Comparison of ENCODE assay signal across 7 cellular contexts in genomic region chr16:29149912-29150311, GRCh38.
DNase-seq lines count a peak whose midpoint lies in the region; ATAC-seq, FAIRE-seq and TF ChIP-seq lines count a peak whose summit lies in the region.
"Not testable (repeated sequence)": the region's sequence is repeated elsewhere in the genome, so short reads cannot be mapped to it uniquely, and the experiment has no call there.

No MANE protein-coding gene starts in this region.

- not testable (repeated sequence) for ATAC-seq in CD4-positive, CD25-positive, alpha-beta regulatory T cell (ENCODE audit: low read depth in 2 of 2); T-cell (replicated peaks in 1 of 4); activated CD8-positive, alpha-beta T cell treated with anti-CD3 and anti-CD28 coated beads, Interleukin-2, amount 10 ng/mL, durations not matched to agents 7 days and 5 days

- H3K4me2 ChIP-seq in endothelial cell of umbilical vein (ENCODE audit: insufficient read depth, low read length) = not testable (repeated sequence)

- peak overlapping the region; percentile 88 for H3K27ac ChIP-seq in CD4-positive, CD25-positive, alpha-beta regulatory T cell (ENCODE audit: insufficient read depth, low read length, poor library complexity, severe bottlenecking)
- H3K27ac ChIP-seq in endothelial cell of umbilical vein (ENCODE audit: insufficient read depth, low read depth, low read length) = not testable (repeated sequence)
- H3K27ac ChIP-seq in liver (ENCODE audit: low read depth in 1 of 2, low read length in 2 of 2) = peak overlapping the region; percentile 92 to 93

- H3K9me1 ChIP-seq in endothelial cell of umbilical vein (replicated peaks; ENCODE audit: control insufficient read depth, extremely low read depth, insufficient read depth, low read length) = not testable (repeated sequence)

- H3K36me3 Mint-ChIP-seq in CD4-positive, CD25-positive, alpha-beta regulatory T cell = peaks cover 18% of the 10 kb centered on the region
- peaks cover 10% of the 10 kb centered on the region for H3K36me3 Mint-ChIP-seq in T-cell
- peaks cover 11% of the 10 kb centered on the region for H3K36me3 Mint-ChIP-seq in activated CD8-positive, alpha-beta T cell treated with anti-CD3 and anti-CD28 coated beads, Interleukin-2, amount 10 ng/mL, durations not matched to agents 7 days and 5 days (ENCODE audit: low read depth)
- H3K36me3 Mint-ChIP-seq in activated naive CD4-positive, alpha-beta T cell treated with anti-CD3 and anti-CD28 coated beads, Interleukin-2, amount 50 U/mL, for 24 hours = peaks cover 11% of the 10 kb centered on the region
- not testable (repeated sequence) for H3K36me3 Mint-ChIP-seq in nephron progenitor cell (ENCODE audit: low read depth)

- H3K27ac Mint-ChIP-seq in CD4-positive, CD25-positive, alpha-beta regulatory T cell = peak overlapping the region; percentile 98 to 100 (median 99)
- peak overlapping the region; percentile 93 to 94 for H3K27ac Mint-ChIP-seq in T-cell
- H3K27ac Mint-ChIP-seq in activated CD8-positive, alpha-beta T cell treated with anti-CD3 and anti-CD28 coated beads, Interleukin-2, amount 10 ng/mL, durations not matched to agents 7 days and 5 days = peak overlapping the region; percentile 92
- peak overlapping the region; percentile 96 for H3K27ac Mint-ChIP-seq in activated naive CD4-positive, alpha-beta T cell treated with anti-CD3 and anti-CD28 coated beads, Interleukin-2, amount 50 U/mL, for 24 hours
- peak overlapping the region; percentile 8 for H3K27ac Mint-ChIP-seq in nephron progenitor cell

- not testable (repeated sequence) for TF ChIP-seq POLR2A in endothelial cell of umbilical vein (IDR thresholded peaks at IDR 0.05; ENCODE audit: low read depth, low read length)

- H3K36me3 ChIP-seq in CD4-positive, CD25-positive, alpha-beta regulatory T cell (ENCODE audit: control insufficient read depth, insufficient read depth, low read length); endothelial cell of umbilical vein (ENCODE audit: control insufficient read depth in 2 of 2, extremely low read depth in 1 of 2, insufficient read depth in 2 of 2, low read length in 2 of 2); liver (ENCODE audit: control insufficient read depth in 4 of 4, insufficient read depth in 3 of 4, low read depth in 1 of 4, low read length in 3 of 4): not testable (repeated sequence)

- POLR2A ChIA-PET in T-cell (lab: Charles Lee); activated CD8-positive, alpha-beta T cell treated with anti-CD3 and anti-CD28 coated beads, Interleukin-2, amount 10 ng/mL, durations not matched to agents 7 days and 5 days (lab: Charles Lee); endothelial cell of umbilical vein (lab: Charles Lee): not testable (repeated sequence)

- not testable (repeated sequence) for DNase-seq in CD4-positive, CD25-positive, alpha-beta regulatory T cell; T-cell; activated CD8-positive, alpha-beta T cell treated with anti-CD3 and anti-CD28 coated beads, Interleukin-2, amount 10 ng/mL, durations not matched to agents 7 days and 5 days; endothelial cell of umbilical vein (ENCODE audit: low read depth, low spot score); nephron progenitor cell

- WGBS in liver = 35% methylated on average over 12 of the region's 12 CpGs

- not testable (repeated sequence) for H3K79me2 ChIP-seq in endothelial cell of umbilical vein (ENCODE audit: control insufficient read depth, insufficient read depth, low read length)

- not testable (repeated sequence) for H3K4me3 ChIP-seq in CD4-positive, CD25-positive, alpha-beta regulatory T cell (ENCODE audit: low read depth, low read length); endothelial cell of umbilical vein (replicated peaks in 1 of 3; ENCODE audit: insufficient read depth in 1 of 3, low read depth in 1 of 3, low read length in 3 of 3); liver (ENCODE audit: low read depth in 1 of 3, low read length in 3 of 3)

- H3K9ac ChIP-seq in endothelial cell of umbilical vein (replicated peaks; ENCODE audit: extremely low read depth, insufficient read depth, low read length) = not testable (repeated sequence)
- peak overlapping the region in 1 of 2 donors; percentile 39 for H3K9ac ChIP-seq in liver (ENCODE audit: low read depth in 1 of 2, low read length in 2 of 2)

- CTCF ChIA-PET in T-cell (lab: Charles Lee) = interaction anchor here in 1 of 2 donors (0.7 kb wide), 2 partner anchors 200 to 882 kb away, joined by 3 to 4 read pairs; no protein-coding TSS in a partner anchor
- CTCF ChIA-PET in activated CD8-positive, alpha-beta T cell treated with anti-CD3 and anti-CD28 coated beads, Interleukin-2, amount 10 ng/mL, durations not matched to agents 7 days and 5 days (lab: Charles Lee) = interaction anchor here (0.7 kb wide), 1 partner anchor 968 kb away, joined by 3 read pairs; no protein-coding TSS in a partner anchor
- CTCF ChIA-PET in endothelial cell of umbilical vein (lab: Charles Lee) = not testable (repeated sequence)

- not testable (repeated sequence) for BruUV-seq in endothelial cell of umbilical vein (replicated peaks; lab: Mats Ljungman, UMichigan)

- peak; percentile 12 for FAIRE-seq in endothelial cell of umbilical vein (lab: Jason Lieb, UNC)

- H3K9me3 ChIP-seq in CD4-positive, CD25-positive, alpha-beta regulatory T cell (ENCODE audit: control insufficient read depth in 2 of 2, low read length in 2 of 2); endothelial cell of umbilical vein (replicated peaks; ENCODE audit: control insufficient read depth, insufficient read depth, low read length); liver (ENCODE audit: control insufficient read depth in 4 of 4, low read length in 3 of 4): not testable (repeated sequence)

- dilution Hi-C loops in endothelial cell of umbilical vein (cut with MboI; ENCODE audit: extremely low pct_ligation_motif_present, low sequenced_read_pairs) = not testable (repeated sequence)

- not testable (repeated sequence) for H3K27me3 Mint-ChIP-seq in CD4-positive, CD25-positive, alpha-beta regulatory T cell; T-cell; activated CD8-positive, alpha-beta T cell treated with anti-CD3 and anti-CD28 coated beads, Interleukin-2, amount 10 ng/mL, durations not matched to agents 7 days and 5 days (ENCODE audit: low read depth); activated naive CD4-positive, alpha-beta T cell treated with anti-CD3 and anti-CD28 coated beads, Interleukin-2, amount 50 U/mL, for 24 hours
- H3K27me3 Mint-ChIP-seq in nephron progenitor cell (ENCODE audit: low read depth, poor library complexity) = peaks cover 11% of the 10 kb centered on the region

- H4K20me1 ChIP-seq in endothelial cell of umbilical vein (replicated peaks; ENCODE audit: control insufficient read depth, extremely low read depth, insufficient read depth, low read length) = not testable (repeated sequence)

- H2AFZ ChIP-seq in endothelial cell of umbilical vein (ENCODE audit: low read depth, low read length) = not testable (repeated sequence)

- H3K4me1 ChIP-seq in CD4-positive, CD25-positive, alpha-beta regulatory T cell (ENCODE audit: control insufficient read depth, insufficient read depth, low read length, poor library complexity, severe bottlenecking) = peaks cover 54% of the 10 kb centered on the region
- not testable (repeated sequence) for H3K4me1 ChIP-seq in endothelial cell of umbilical vein (ENCODE audit: control insufficient read depth, extremely low read depth, insufficient read depth, low read length)
- peaks cover 2 to 22% (median 14%) of the 10 kb centered on the region in 4 donors for H3K4me1 ChIP-seq in liver (ENCODE audit: control insufficient read depth in 4 of 4, insufficient read depth in 4 of 4, low read length in 3 of 4)

- intact Hi-C loops in endothelial cell of umbilical vein (cut with micrococcal nuclease) = not testable (repeated sequence)

- TF ChIP-seq CTCF in endothelial cell of umbilical vein (IDR thresholded peaks at IDR 0.05; ENCODE audit: extremely low read depth in 1 of 2, insufficient read depth in 1 of 2, low read depth in 1 of 2, low read length in 2 of 2); liver (IDR thresholded peaks at IDR 0.05; ENCODE audit: low read depth, low read length, missing input control); nephron progenitor cell (IDR thresholded peaks at IDR 0.05): not testable (repeated sequence)

- peak overlapping the region; percentile 61 to 86 (median 82) for H3K4me3 Mint-ChIP-seq in CD4-positive, CD25-positive, alpha-beta regulatory T cell
- H3K4me3 Mint-ChIP-seq in T-cell = peak overlapping the region in 2 of 3 donors; percentile 40 to 76
- H3K4me3 Mint-ChIP-seq in activated CD8-positive, alpha-beta T cell treated with anti-CD3 and anti-CD28 coated beads, Interleukin-2, amount 10 ng/mL, durations not matched to agents 7 days and 5 days; nephron progenitor cell: not testable (repeated sequence)
- H3K4me3 Mint-ChIP-seq in activated naive CD4-positive, alpha-beta T cell treated with anti-CD3 and anti-CD28 coated beads, Interleukin-2, amount 50 U/mL, for 24 hours = peak overlapping the region; percentile 82

- peak; percentile 47 to 55 for TF ChIP-seq RAD21 in liver (IDR thresholded peaks at IDR 0.05)

- peaks cover 6 to 82% (median 33%) of the 10 kb centered on the region in 4 donors for H3K4me1 Mint-ChIP-seq in CD4-positive, CD25-positive, alpha-beta regulatory T cell
- H3K4me1 Mint-ChIP-seq in T-cell (peaks cover 62 to 70% (median 67%) of the 10 kb centered on the region in 3 donors), nephron progenitor cell (peaks cover 36% of the 10 kb centered on the region)
- peaks cover 60% of the 10 kb centered on the region for H3K4me1 Mint-ChIP-seq in activated CD8-positive, alpha-beta T cell treated with anti-CD3 and anti-CD28 coated beads, Interleukin-2, amount 10 ng/mL, durations not matched to agents 7 days and 5 days (ENCODE audit: low read depth)
- peaks cover 54% of the 10 kb centered on the region for H3K4me1 Mint-ChIP-seq in activated naive CD4-positive, alpha-beta T cell treated with anti-CD3 and anti-CD28 coated beads, Interleukin-2, amount 50 U/mL, for 24 hours

- H3K9me3 Mint-ChIP-seq in CD4-positive, CD25-positive, alpha-beta regulatory T cell; T-cell; activated CD8-positive, alpha-beta T cell treated with anti-CD3 and anti-CD28 coated beads, Interleukin-2, amount 10 ng/mL, durations not matched to agents 7 days and 5 days (ENCODE audit: insufficient read depth); activated naive CD4-positive, alpha-beta T cell treated with anti-CD3 and anti-CD28 coated beads, Interleukin-2, amount 50 U/mL, for 24 hours; nephron progenitor cell: not testable (repeated sequence)

- not testable (repeated sequence) for H3K27me3 ChIP-seq in CD4-positive, CD25-positive, alpha-beta regulatory T cell (ENCODE audit: control insufficient read depth, insufficient read depth, low read length); endothelial cell of umbilical vein (ENCODE audit: control insufficient read depth in 2 of 2, insufficient read depth in 2 of 2, low read length in 2 of 2); liver (ENCODE audit: control insufficient read depth in 4 of 4, insufficient read depth in 4 of 4, low read length in 3 of 4)

Comparison
In these comparisons a context has a peak if more than half of its experiments do, and no peak if none do; other contexts are left out.
1. H3K27ac Mint-ChIP-seq: peak in every context shown above with its lines; median percentile 99 in CD4-positive, CD25-positive, alpha-beta regulatory T cell; 96 in activated naive CD4-positive, alpha-beta T cell treated with anti-CD3 and anti-CD28 coated beads, Interleukin-2, amount 50 U/mL, for 24 hours; 94 in T-cell; 92 in activated CD8-positive, alpha-beta T cell treated with anti-CD3 and anti-CD28 coated beads, Interleukin-2, amount 10 ng/mL, durations not matched to agents 7 days and 5 days; 8 in nephron progenitor cell.